ENCODE assay signal across 8 cellular contexts in the genomic region with DNA sequence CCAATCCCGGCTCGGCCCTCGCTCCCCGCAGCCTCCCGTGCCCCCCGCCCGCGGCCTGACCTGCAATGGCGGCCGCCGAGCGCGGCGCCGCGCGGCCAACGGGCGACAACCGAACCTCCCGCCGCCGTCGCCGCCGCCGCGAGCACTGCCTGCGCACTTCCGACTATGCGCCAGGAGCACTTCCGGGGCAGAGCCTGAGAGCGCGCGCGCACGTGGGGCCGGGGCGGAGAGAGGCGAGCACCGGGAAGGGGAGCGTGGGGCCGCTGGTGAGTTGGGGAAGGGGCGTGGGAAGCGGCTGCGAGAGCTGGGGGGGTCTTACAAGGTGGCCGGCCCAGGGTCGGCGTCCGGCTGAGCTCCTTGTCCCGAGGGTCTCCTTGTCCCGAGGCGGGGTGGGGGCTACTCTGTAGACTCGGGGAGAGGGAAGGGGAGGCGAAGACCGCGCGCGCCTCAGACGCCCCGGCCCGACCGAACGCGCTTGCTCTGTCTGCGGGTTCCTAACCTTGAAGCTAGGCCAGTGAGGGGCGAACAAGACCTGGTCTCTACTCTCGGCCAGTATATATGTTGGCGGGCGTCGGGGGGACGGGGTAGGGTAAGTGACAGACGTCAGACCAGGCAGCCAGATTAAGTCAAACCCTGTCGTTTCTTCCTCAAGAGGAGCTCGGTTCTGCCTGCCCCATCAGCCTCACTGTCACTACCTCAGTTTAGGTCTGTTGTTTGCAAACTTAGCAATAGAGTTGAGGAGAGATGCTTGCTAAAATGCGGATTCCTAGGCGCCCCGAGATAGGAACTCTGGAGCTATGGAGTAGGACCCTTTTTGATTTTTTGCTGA. TPM values are rescaled to one million over a fixed set of nuclear protein-coding genes. Genes with fewer than 3 reads are reported as not detected.
DNase-seq lines count a peak whose midpoint lies in the region; ATAC-seq and TF ChIP-seq lines count a peak whose summit lies in the region.

CHTF8 (minus strand) TSS at position 165 of the 829 bp plus-strand sequence. CDS start 11,130 bp downstream, outside the sequence.
UTP4 (plus strand) TSS at position 226 of the 829 bp plus-strand sequence. CDS start 811 bp downstream, outside the sequence.

- H3K4ac ChIP-seq in trophoblast cell (ENCODE audit: low read depth, low read length): peak within 1 kb of the TSS; percentile 98

- peak within 1 kb of the TSS; percentile 16 for H3K23ac ChIP-seq in trophoblast cell (ENCODE audit: low read length)

- H3K27ac ChIP-seq in SU-DHL-6 (ENCODE audit: low read depth, low read length) (peak within 1 kb of the TSS; percentile 84), trophoblast cell (ENCODE audit: low read depth, low read length) (peak within 1 kb of the TSS; percentile 99), tibial artery (peak within 1 kb of the TSS; percentile 77 to 81)

- peak within 1 kb of the TSS; percentile 38 for H2BK12ac ChIP-seq in trophoblast cell (ENCODE audit: low read length)

- H4K91ac ChIP-seq in trophoblast cell (ENCODE audit: low read depth, low read length): peak within 1 kb of the TSS; percentile 100

- H3K27me3 Mint-ChIP-seq in activated naive CD8-positive, alpha-beta T cell treated with anti-CD3 and anti-CD28 coated beads for 36 hours: no peaks in the 10 kb centered on the region

- peak within 1 kb of the TSS; percentile 68 for H3K4me3 ChIP-seq in H7 (ENCODE audit: insufficient read depth, low read depth, low read length)
- H3K4me3 ChIP-seq in MG63: peak within 1 kb of the TSS; percentile 89
- peak within 1 kb of the TSS; percentile 87 for H3K4me3 ChIP-seq in SU-DHL-6 (ENCODE audit: insufficient read depth, low read length, poor library complexity, severe bottlenecking)
- H3K4me3 ChIP-seq in trophoblast cell (ENCODE audit: low read depth, low read length): peak within 1 kb of the TSS; percentile 97
- peak within 1 kb of the TSS; percentile 81 to 95 for H3K4me3 ChIP-seq in tibial artery

- H3K4me1 Mint-ChIP-seq in activated naive CD8-positive, alpha-beta T cell treated with anti-CD3 and anti-CD28 coated beads for 36 hours: peaks cover 55% of the 10 kb centered on the region

- H2AFZ ChIP-seq in SU-DHL-6 (ENCODE audit: low read depth, low read length, severe bottlenecking) (peak within 1 kb of the TSS; percentile 74), trophoblast cell (ENCODE audit: insufficient read depth, low read length, poor library complexity) (peak within 1 kb of the TSS; percentile 98)

- peak within 1 kb of the TSS; percentile 100 for H3K14ac ChIP-seq in trophoblast cell (ENCODE audit: low read length)

- peak within 1 kb of the TSS; percentile 92 for H3K4me3 Mint-ChIP-seq in activated naive CD8-positive, alpha-beta T cell treated with anti-CD3 and anti-CD28 coated beads for 36 hours

- H2BK5ac ChIP-seq in trophoblast cell (ENCODE audit: low read depth, low read length, poor library complexity): peak within 1 kb of the TSS; percentile 99

- H4K20me1 ChIP-seq in SU-DHL-6 (ENCODE audit: low read depth, low read length): peaks cover 11% of the 10 kb centered on the region; the same call in 1 of the 2 replicates

- H3K36me3 ChIP-seq in H7 (replicated peaks; ENCODE audit: control insufficient read depth, insufficient read depth, low read length) (peaks cover 3% of the 10 kb centered on the region), MG63 (peaks cover 42% of the 10 kb centered on the region), SU-DHL-6 (ENCODE audit: low read length) (peaks cover 13% of the 10 kb centered on the region; the same call in 1 of the 2 replicates), trophoblast cell (ENCODE audit: control insufficient read depth in 1 of 2, insufficient read depth in 2 of 2, low read length in 2 of 2) (peaks cover 6 to 7% of the 10 kb centered on the region in 2 experiments), tibial artery (peaks cover 0 to 24% (median 15%) of the 10 kb centered on the region in 3 donors)

- no peaks in the 10 kb centered on the region for H3K9me2 ChIP-seq in SU-DHL-6 (replicated peaks; ENCODE audit: insufficient read depth, low read length)

- WGBS in trophoblast cell (ENCODE audit: extremely low coverage, insufficient coverage, insufficient read length): no CpG with 5 or more reads among the region's 78 CpGs

- H2AK5ac ChIP-seq in trophoblast cell (ENCODE audit: low read length): peak within 1 kb of the TSS; percentile 96

- peaks cover 47% of the 10 kb centered on the region for H3K36me3 Mint-ChIP-seq in activated naive CD8-positive, alpha-beta T cell treated with anti-CD3 and anti-CD28 coated beads for 36 hours

- H3K27me3 ChIP-seq in H7 (ENCODE audit: control insufficient read depth, insufficient read depth, low read length): no peaks in the 10 kb centered on the region
- H3K27me3 ChIP-seq in MG63: no peaks in the 10 kb centered on the region
- H3K27me3 ChIP-seq in SU-DHL-6 (ENCODE audit: low read length): no peaks in the 10 kb centered on the region
- no peaks in the 10 kb centered on the region for H3K27me3 ChIP-seq in trophoblast cell (ENCODE audit: insufficient read depth, low read length)
- no peaks in the 10 kb centered on the region for H3K27me3 ChIP-seq in tibial artery

- peaks cover 22% of the 10 kb centered on the region for H3F3A ChIP-seq in SU-DHL-6 (ENCODE audit: insufficient read depth)

- peak within 1 kb of the TSS; percentile 93 for H3K27ac Mint-ChIP-seq in activated naive CD8-positive, alpha-beta T cell treated with anti-CD3 and anti-CD28 coated beads for 36 hours

- H3K79me1 ChIP-seq in trophoblast cell (ENCODE audit: low read length): peaks cover 14% of the 10 kb centered on the region

- H4K12ac ChIP-seq in trophoblast cell (ENCODE audit: low read depth, low read length): peak within 1 kb of the TSS; percentile 100

- DNase-seq in GDM1 (lab: John Stamatoyannopoulos, UW) (peak; percentile 57), H7 (peak; percentile 93), MG63 (peak; percentile 84), Right ventricle myocardium superior (peak; percentile 92), trophoblast cell (peak; percentile 72 to 84), tibial artery (peak; percentile 82 to 89)
- DNase-seq in activated naive CD8-positive, alpha-beta T cell treated with anti-CD3 and anti-CD28 coated beads for 36 hours: peak; percentile 92

- H3K18ac ChIP-seq in trophoblast cell (ENCODE audit: low read length): peak within 1 kb of the TSS; percentile 100

- H3K9me3 ChIP-seq in MG63: no peaks in the 10 kb centered on the region
- no peaks in the 10 kb centered on the region for H3K9me3 ChIP-seq in SU-DHL-6 (ENCODE audit: insufficient read depth, low read length)
- no peaks in the 10 kb centered on the region for H3K9me3 ChIP-seq in trophoblast cell (ENCODE audit: insufficient read depth, low read depth, low read length)
- H3K9me3 ChIP-seq in tibial artery: no peaks in the 10 kb centered on the region

- intact Hi-C loops in Right ventricle myocardium superior (cut with DNase I): loop anchor here (10.0 kb wide), 1 partner anchor 62 kb away; no protein-coding TSS in a partner anchor
- intact Hi-C loops in tibial artery (cut with DNase I; ENCODE audit: low total_unique reads): no loop called here

- H3K9ac ChIP-seq in SU-DHL-6 (ENCODE audit: low read length): peak within 1 kb of the TSS; percentile 99
- peak within 1 kb of the TSS; percentile 99 for H3K9ac ChIP-seq in trophoblast cell (ENCODE audit: low read length)

- peak within 1 kb of the TSS; percentile 99 for H4K8ac ChIP-seq in trophoblast cell (ENCODE audit: low read depth, low read length)

- ATAC-seq in Right ventricle myocardium superior (ENCODE audit: poor library complexity): peak; percentile 97

- H3K4me1 ChIP-seq in trophoblast cell (ENCODE audit: control insufficient read depth in 1 of 2, insufficient read depth in 2 of 2, low read length in 2 of 2) (no peaks in the 10 kb centered on the region), tibial artery (peaks cover 0 to 39% (median 25%) of the 10 kb centered on the region in 4 donors)

- H3K4me2 ChIP-seq in SU-DHL-6 (ENCODE audit: low read depth, low read length, poor library complexity, severe bottlenecking): peak within 1 kb of the TSS; percentile 92
- peak within 1 kb of the TSS; percentile 85 for H3K4me2 ChIP-seq in trophoblast cell (ENCODE audit: low read length)

- H3K9me3 Mint-ChIP-seq in activated naive CD8-positive, alpha-beta T cell treated with anti-CD3 and anti-CD28 coated beads for 36 hours: no peaks in the 10 kb centered on the region

- TF ChIP-seq CTCF in SU-DHL-6 (IDR thresholded peaks at IDR 0.05; ENCODE audit: insufficient read depth, low read length, poor library complexity, severe bottlenecking): no peak
- TF ChIP-seq CTCF in tibial artery (IDR thresholded peaks at IDR 0.05): peak in 1 of 2 experiments; percentile 10

- H3K79me2 ChIP-seq in SU-DHL-6 (ENCODE audit: insufficient read depth, low read length): peaks cover 93% of the 10 kb centered on the region
- H3K79me2 ChIP-seq in trophoblast cell (ENCODE audit: control insufficient read depth, insufficient read depth, low read length, poor library complexity): peaks cover 21% of the 10 kb centered on the region

- peak within 1 kb of the TSS; percentile 99 for H2BK120ac ChIP-seq in trophoblast cell (ENCODE audit: insufficient read depth, low read length, poor library complexity)

RNA-seq across cellular contexts. Expression of gene CHTF8, which starts in this region (rescaled TPM):
- total RNA-seq in H7 (2014; rRNA removed; shearing (Covaris generic)): 98.1 and 113 TPM in 2 replicates
- 125 and 166 TPM in 2 replicates for total RNA-seq in MG63 (2014; rRNA removed; shearing (Covaris generic); ENCODE audit: low replicate concordance)
- 100 to 1,000 TPM; 135 to 141 TPM for total RNA-seq in activated naive CD8-positive, alpha-beta T cell treated with anti-CD3 and anti-CD28 coated beads for 36 hours
- 52.5 TPM for total RNA-seq in Right ventricle myocardium superior
- 99.6 and 102 TPM in 2 replicates for polyA plus RNA-seq in trophoblast cell (2013)

RNA-seq across cellular contexts. Expression of gene UTP4, which starts in this region (rescaled TPM):
- total RNA-seq in H7 (2014; rRNA removed; shearing (Covaris generic)): 20.0 and 27.7 TPM in 2 replicates
- total RNA-seq in MG63 (2014; rRNA removed; shearing (Covaris generic); ENCODE audit: low replicate concordance): 76.6 and 108 TPM in 2 replicates
- total RNA-seq in activated naive CD8-positive, alpha-beta T cell treated with anti-CD3 and anti-CD28 coated beads for 36 hours: 100 to 1,000 TPM; 149 to 153 TPM
- total RNA-seq in Right ventricle myocardium superior: 24.1 TPM
- 30.0 and 32.5 TPM in 2 replicates for polyA plus RNA-seq in trophoblast cell (2013)

Comparison
In these comparisons a context has a peak if more than half of its experiments do, and no peak if none do; other contexts are left out.
1. Peak in every context shown above with its lines: DNase-seq, ATAC-seq, H3K4me3 ChIP-seq and H3K27ac ChIP-seq.